Comparison of ENCODE assay signal across 8 cellular contexts in genomic region chr11:64088159-64089026, GRCh38. TPM values are rescaled to one million over a fixed set of nuclear protein-coding genes. Genes with fewer than 3 reads are reported as not detected.
DNase-seq lines count a peak whose midpoint lies in the region; ATAC-seq, FAIRE-seq and TF ChIP-seq lines count a peak whose summit lies in the region.

No MANE protein-coding gene starts in this region.

- no peaks in the 10 kb centered on the region for H3K27me3 ChIP-seq in body of pancreas

- TF ChIP-seq POLR2A in H54 (IDR thresholded peaks at IDR 0.05; ENCODE audit: low read depth, low read length) (no peak), body of pancreas (IDR thresholded peaks at IDR 0.05) (no peak)

- DNase-seq in COLO668 (lab: John Stamatoyannopoulos, UW; ENCODE audit: unreplicated experiment) (peak; percentile 15), H54 (ENCODE audit: insufficient read length, low spot score) (peak; percentile 30), islet precursor cell (peak; percentile 78), hepatic stellate cell (ENCODE audit: low spot score) (no peak), body of pancreas (no peak)
- no peak for DNase-seq in activated CD8-positive, alpha-beta T cell treated with anti-CD3 and anti-CD28 coated beads for 36 hours
- DNase-seq in activated CD8-positive, alpha-beta memory T cell treated with anti-CD3 and anti-CD28 coated beads, Interleukin-2, amount 50 U/mL, for 4 hours: no peak

- H3K4me3 Mint-ChIP-seq in activated CD8-positive, alpha-beta T cell treated with anti-CD3 and anti-CD28 coated beads for 36 hours: no peak overlapping the region

- no peak overlapping the region for H3K27ac Mint-ChIP-seq in activated CD8-positive, alpha-beta T cell treated with anti-CD3 and anti-CD28 coated beads for 36 hours

- H3K4me3 ChIP-seq in body of pancreas: no peak overlapping the region

- H3K27me3 Mint-ChIP-seq in activated CD8-positive, alpha-beta T cell treated with anti-CD3 and anti-CD28 coated beads for 36 hours: no peaks in the 10 kb centered on the region

- POLR2A ChIA-PET in activated CD8-positive, alpha-beta T cell treated with anti-CD3 and anti-CD28 coated beads for 36 hours (lab: Charles Lee): no interaction called here

- no peaks in the 10 kb centered on the region for H3K9me3 ChIP-seq in body of pancreas

- intact Hi-C loops in body of pancreas (cut with DNase I): no loop called here
- intact Hi-C loops in activated CD8-positive, alpha-beta T cell treated with anti-CD3 and anti-CD28 coated beads for 36 hours (cut with micrococcal nuclease): no loop called here

- no peak overlapping the region for H3K27ac ChIP-seq in body of pancreas

- peaks cover 52% of the 10 kb centered on the region for H3K4me1 ChIP-seq in body of pancreas

- H3K36me3 Mint-ChIP-seq in activated CD8-positive, alpha-beta T cell treated with anti-CD3 and anti-CD28 coated beads for 36 hours (ENCODE audit: low read depth): no peaks in the 10 kb centered on the region

- CTCF ChIA-PET in activated CD8-positive, alpha-beta T cell treated with anti-CD3 and anti-CD28 coated beads for 36 hours (lab: Charles Lee): no interaction called here

- TF ChIP-seq CTCF in body of pancreas (IDR thresholded peaks at IDR 0.05): peak in 3 of 7 experiments; percentile 13 to 30 (median 21)
- TF ChIP-seq CTCF in activated CD8-positive, alpha-beta T cell treated with anti-CD3 and anti-CD28 coated beads for 36 hours (IDR thresholded peaks at IDR 0.05): no peak

- H3K9me3 Mint-ChIP-seq in activated CD8-positive, alpha-beta T cell treated with anti-CD3 and anti-CD28 coated beads for 36 hours: no peaks in the 10 kb centered on the region

- peak; percentile 33; the same call in 2 of the 3 replicates for ATAC-seq in SK-N-SH treated with all-trans-retinoic acid at 6 μM for 48 hours
- ATAC-seq in body of pancreas: no peak
- no peak for ATAC-seq in activated CD8-positive, alpha-beta T cell treated with anti-CD3 and anti-CD28 coated beads for 36 hours

- H3K36me3 ChIP-seq in body of pancreas (replicated peaks in 1 of 2; ENCODE audit: insufficient read depth in 1 of 2, low read depth in 2 of 2): no peaks in the 10 kb centered on the region

- no peak for FAIRE-seq in H54 (lab: Jason Lieb, UNC)

- H3K4me1 Mint-ChIP-seq in activated CD8-positive, alpha-beta T cell treated with anti-CD3 and anti-CD28 coated beads for 36 hours (ENCODE audit: low read depth): no peaks in the 10 kb centered on the region

- 86 to 89% methylated on average over 25 of the region's 26 CpGs for WGBS in body of pancreas, 2 donors

TF ChIP-seq in SK-N-SH treated with all-trans-retinoic acid at 6 μM for 48 hours, 23 proteins besides CTCF, POLR2A, EP300 and RAD21:
- TF ChIP-seq ZNF8 (CRISPR knock-in tag; IDR thresholded peaks at IDR 0.05): no peak
- TF ChIP-seq ZC3H10 (CRISPR knock-in tag; IDR thresholded peaks at IDR 0.05): no peak
- no peak for TF ChIP-seq CSDC2 (CRISPR knock-in tag; IDR thresholded peaks at IDR 0.05)
- no peak for TF ChIP-seq GLIS3 (CRISPR knock-in tag; IDR thresholded peaks at IDR 0.05)
- no peak for TF ChIP-seq ZNF70 (CRISPR knock-in tag; IDR thresholded peaks at IDR 0.05)
- TF ChIP-seq BACH2 (CRISPR knock-in tag; IDR thresholded peaks at IDR 0.05; ENCODE audit: borderline replicate concordance): no peak

RNA-seq across cellular contexts. Expression of gene FLRT1, which starts 52.7 kb away (rescaled TPM):
- under 1 TPM in 1 of 2 donors, not detected in 1; 0.26 TPM for total RNA-seq in body of pancreas
- total RNA-seq in activated CD8-positive, alpha-beta T cell treated with anti-CD3 and anti-CD28 coated beads for 36 hours: not detected

Comparison
In these comparisons a context has a peak if more than half of its experiments do, and no peak if none do; other contexts are left out.
1. DNase-seq: peak in COLO668 (single experiment), H54 (single experiment) and islet precursor cell (single experiment); none in hepatic stellate cell (single experiment), body of pancreas (0 of 4), activated CD8-positive, alpha-beta T cell treated with anti-CD3 and anti-CD28 coated beads for 36 hours (single experiment) and activated CD8-positive, alpha-beta memory T cell treated with anti-CD3 and anti-CD28 coated beads, Interleukin-2, amount 50 U/mL, for 4 hours (single experiment).